ENCODE assay signal across 8 cellular contexts in the genomic region with DNA sequence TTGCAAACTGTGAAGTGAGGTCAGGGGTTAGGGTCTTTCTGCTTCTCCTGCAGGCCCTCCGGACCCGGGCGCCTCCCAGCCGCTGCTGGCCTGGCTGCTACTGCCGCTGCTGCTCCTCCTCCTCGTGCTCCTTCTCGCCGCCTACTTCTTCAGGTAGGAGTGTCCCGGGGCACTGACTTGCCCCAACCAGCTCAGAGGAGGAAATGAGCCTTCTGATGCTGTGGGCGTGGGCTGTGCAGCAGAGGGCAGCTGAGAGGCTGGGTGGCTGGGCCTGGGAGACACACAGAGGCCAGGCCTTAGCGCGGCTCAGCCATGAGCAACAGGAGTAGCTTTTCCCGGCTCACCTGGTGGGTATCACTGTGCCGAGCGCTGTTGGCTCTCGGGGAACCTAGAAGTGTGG.
DNase-seq lines count a peak whose midpoint lies in the region; ATAC-seq, FAIRE-seq and TF ChIP-seq lines count a peak whose summit lies in the region.

No MANE protein-coding gene starts in this region.

- FAIRE-seq in kidney (lab: Jason Lieb, UNC), result no peak

- 43 to 51% (median 46%) methylated on average over 16 of the region's 16 CpGs for WGBS in adipose tissue, 3 donors

- H3K9me3 Mint-ChIP-seq in T-cell, result no peaks in the 10 kb centered on the region

- H3K4me1 ChIP-seq in kidney (ENCODE audit: control insufficient read depth in 1 of 2, insufficient read depth in 1 of 2, low read depth in 1 of 2, low read length in 2 of 2), result peaks cover 5 to 7% of the 10 kb centered on the region in 2 donors

- POLR2A ChIA-PET in T-cell (lab: Charles Lee) (interaction anchor here (0.6 to 3.7 kb wide), 6 partner anchors 12 to 91 kb away, joined by 3 to 62 read pairs (median 3); no protein-coding TSS in a partner anchor), HEK293T (lab: Yijun Ruan, JAX) (no interaction called here)

- ATAC-seq in GM19023 (IDR thresholded peaks at IDR 0.05; ENCODE audit: unreplicated experiment), result peak; percentile 99
- peak; percentile 99 for ATAC-seq in HG03135 (IDR thresholded peaks at IDR 0.05; ENCODE audit: unreplicated experiment)
- peak; percentile 97 to 98 (median 98) for ATAC-seq in T-cell (replicated peaks in 1 of 4)

- TF ChIP-seq CTCF in kidney (IDR thresholded peaks at IDR 0.05; ENCODE audit: borderline replicate concordance, extremely low read depth, insufficient read depth), result no peak

- CTCF ChIA-PET in T-cell (lab: Charles Lee), result interaction anchor here (0.6 to 4.1 kb wide), 16 partner anchors 11 to 141 kb away, joined by 3 to 22 read pairs (median 6); a partner anchor contains a TSS
- CTCF ChIA-PET in HEK293T (lab: Yijun Ruan, JAX), result interaction anchor here (1.3 to 1.4 kb wide), 2 partner anchors 12 to 22 kb away, joined by 4 to 6 read pairs; no protein-coding TSS in a partner anchor

- H3K27ac Mint-ChIP-seq in T-cell, result peak overlapping the region; percentile 92 to 97

- H3K9ac ChIP-seq in kidney (ENCODE audit: low read length in 2 of 2), result peak overlapping the region in 1 of 2 donors; percentile 56

- DNase-seq in T-cell (peak; percentile 52 to 90 (median 81)), kidney (peak; percentile 92), NCI-H446 (lab: John Stamatoyannopoulos, UW) (no peak), HEK293T (ENCODE audit: extremely low spot score) (no peak)
- DNase-seq in stimulated activated CD4-positive, alpha-beta T cell treated with anti-CD3 and anti-CD28 coated beads, Interleukin-4, amount 100 ng/mL, for 4 hours, result peak; percentile 71 to 89

- intact Hi-C loops in kidney (cut with DNase I), result no loop called here

- H3K4me3 Mint-ChIP-seq in T-cell, result peak overlapping the region; percentile 84 to 95 (median 93)

- H3K4me3 ChIP-seq in kidney (ENCODE audit: low read length in 2 of 2), result peak overlapping the region; percentile 41 to 56

- no peaks in the 10 kb centered on the region for H3K9me3 ChIP-seq in kidney (ENCODE audit: control insufficient read depth in 1 of 2, low read length in 2 of 2)

- no peaks in the 10 kb centered on the region for H3K36me3 ChIP-seq in kidney (ENCODE audit: control insufficient read depth in 1 of 2, insufficient read depth in 2 of 2, low read length in 2 of 2)

- no peaks in the 10 kb centered on the region for H3K27me3 Mint-ChIP-seq in T-cell

- peaks cover 25% of the 10 kb centered on the region for H3K36me3 Mint-ChIP-seq in T-cell

- H3K4me1 Mint-ChIP-seq in T-cell, result peaks cover 59 to 73% (median 63%) of the 10 kb centered on the region in 3 donors

- H3K27ac ChIP-seq in adipose tissue (ENCODE audit: low read depth, low read length) (peak overlapping the region; percentile 45), kidney (ENCODE audit: low read depth in 2 of 2, low read length in 2 of 2) (peak overlapping the region; percentile 25 to 65)

TF ChIP-seq in HEK293T, 16 proteins besides CTCF, POLR2A, EP300 and RAD21:
- TF ChIP-seq LEF1 (IDR thresholded peaks at IDR 0.05; ENCODE audit: borderline replicate concordance), result no peak
- no peak for TF ChIP-seq FOXK2 (IDR thresholded peaks at IDR 0.05)
- TF ChIP-seq HDGF (IDR thresholded peaks at IDR 0.05; ENCODE audit: borderline replicate concordance), result no peak
- TF ChIP-seq CTBP1 (IDR thresholded peaks at IDR 0.05; ENCODE audit: borderline replicate concordance), result no peak

Comparison
In these comparisons a context has a peak if more than half of its experiments do, and no peak if none do; other contexts are left out.
1. DNase-seq: peak in T-cell (34 of 34), kidney (single experiment) and stimulated activated CD4-positive, alpha-beta T cell treated with anti-CD3 and anti-CD28 coated beads, Interleukin-4, amount 100 ng/mL, for 4 hours (2 of 2); none in NCI-H446 (0 of 2) and HEK293T (single experiment).
2. Peak in every context shown above with its lines, with median percentiles within 50 percentile points of each other: ATAC-seq.